In genomic region chr10:70234668-70235447, GRCh38 we compare ENCODE assay signal across 10 cellular contexts. TPM values are rescaled to one million over a fixed set of nuclear protein-coding genes. Genes with fewer than 3 reads are reported as not detected.
DNase-seq lines count a peak whose midpoint lies in the region; ATAC-seq and TF ChIP-seq lines count a peak whose summit lies in the region.
"Had no signal": no experiment of that assay in that cellular context is flagged by ENCODE, and none has a peak within 500 bp of the region (broad histone marks: within the 10 kb centered on the region; RNA-seq: fewer than 3 reads in every experiment).

No MANE protein-coding gene starts in this region.

- peak overlapping the region; percentile 73 for H2BK120ac ChIP-seq in mesenchymal stem cell (ENCODE audit: low read depth, low read length)

- peak overlapping the region; percentile 58 for H3K9ac ChIP-seq in adipocyte (ENCODE audit: low read length)
- H3K9ac ChIP-seq in mesenchymal stem cell (ENCODE audit: low read length): peak overlapping the region; percentile 94

- H3K27me3 ChIP-seq in ACC112 (ENCODE audit: insufficient read depth, low read length): no peaks in the 10 kb centered on the region
- H3K27me3 ChIP-seq in adipocyte (replicated peaks; ENCODE audit: control insufficient read depth, insufficient read depth, low read length): no peaks in the 10 kb centered on the region
- peaks cover 0 to 5% of the 10 kb centered on the region in 2 experiments for H3K27me3 ChIP-seq in mesenchymal stem cell (ENCODE audit: control insufficient read depth in 1 of 2, insufficient read depth in 1 of 2, low read length in 2 of 2)
- no peaks in the 10 kb centered on the region for H3K27me3 ChIP-seq in foreskin keratinocyte

- H3K4me3 ChIP-seq in ACC112 (ENCODE audit: low read depth, low read length): peak overlapping the region; percentile 100
- peak overlapping the region; percentile 63 for H3K4me3 ChIP-seq in adipocyte (ENCODE audit: low read length)
- H3K4me3 ChIP-seq in mesenchymal stem cell (ENCODE audit: insufficient read depth in 1 of 2, low read depth in 1 of 2, low read length in 2 of 2): peak overlapping the region in 1 of 2 experiments; percentile 66
- H3K4me3 ChIP-seq: lung had no signal

- no peak overlapping the region for H3K4me2 ChIP-seq in mesenchymal stem cell (ENCODE audit: low read length, poor library complexity, severe bottlenecking)

- no peak for TF ChIP-seq POLR2A in GM18505 (IDR thresholded peaks at IDR 0.05; ENCODE audit: borderline replicate concordance, extremely low read depth, insufficient read depth, insufficient read length)

- H3K23ac ChIP-seq in mesenchymal stem cell (ENCODE audit: low read length in 2 of 2): no peak overlapping the region

- no peak overlapping the region for H4K91ac ChIP-seq in mesenchymal stem cell (ENCODE audit: low read length)

- ATAC-seq in foreskin keratinocyte: no peak
- ATAC-seq in GM18505 (IDR thresholded peaks at IDR 0.05; ENCODE audit: unreplicated experiment): no peak

- H3K14ac ChIP-seq in mesenchymal stem cell (ENCODE audit: low read length in 2 of 2): no peak overlapping the region

- TF ChIP-seq CTCF in foreskin keratinocyte (conservative IDR thresholded peaks at IDR 0.05): no peak

- H3K27ac ChIP-seq in ACC112 (ENCODE audit: low read depth, low read length) (peak overlapping the region; percentile 92), mesenchymal stem cell (ENCODE audit: low read length, poor library complexity, severe bottlenecking) (no peak overlapping the region), foreskin keratinocyte (no peak overlapping the region)

- peak overlapping the region in 1 of 2 experiments; percentile 26 for H3K4ac ChIP-seq in mesenchymal stem cell (ENCODE audit: low read depth in 1 of 2, low read length in 2 of 2)

- peaks cover 4% of the 10 kb centered on the region for H3K79me1 ChIP-seq in mesenchymal stem cell (replicated peaks; ENCODE audit: low read length, poor library complexity, severe bottlenecking)

- H2BK15ac ChIP-seq in mesenchymal stem cell (ENCODE audit: low read depth, poor library complexity, severe bottlenecking): no peak overlapping the region

- no peak overlapping the region for H2BK12ac ChIP-seq in mesenchymal stem cell (ENCODE audit: low read length in 2 of 2)

- peak; percentile 76 for DNase-seq in GM04504 (ENCODE audit: low read depth)
- DNase-seq in adipocyte (ENCODE audit: low read depth): peak; percentile 95
- peak; percentile 69 for DNase-seq in mesenchymal stem cell
- DNase-seq in foreskin keratinocyte: no peak
- DNase-seq in HUDEP-2 (lab: John Stamatoyannopoulos, UW; ENCODE audit: unreplicated experiment in 76 of 76): no peak
- no peak for DNase-seq in islet precursor cell
- DNase-seq: SHP77 had no signal

- H3K9me3 ChIP-seq in adipocyte (ENCODE audit: control insufficient read depth, low read length) (no peaks in the 10 kb centered on the region), mesenchymal stem cell (ENCODE audit: control insufficient read depth, low read length) (no peaks in the 10 kb centered on the region)

- H2AFZ ChIP-seq in ACC112 (ENCODE audit: low read length, unreplicated experiment): peak overlapping the region; percentile 78
- H2AFZ ChIP-seq in mesenchymal stem cell (ENCODE audit: low read depth, low read length): peak overlapping the region; percentile 23

- no peak overlapping the region for H3K18ac ChIP-seq in mesenchymal stem cell (ENCODE audit: low read depth in 1 of 2, low read length in 2 of 2)

- WGBS in mesenchymal stem cell: 92% methylated on average over 18 of the region's 18 CpGs

- H3K79me2 ChIP-seq in ACC112 (ENCODE audit: control insufficient read depth, insufficient read depth, low read length, unreplicated experiment): peaks cover 26% of the 10 kb centered on the region

- H2AK5ac ChIP-seq in mesenchymal stem cell (ENCODE audit: low read length, severe bottlenecking): no peak overlapping the region

- H2BK5ac ChIP-seq in mesenchymal stem cell (ENCODE audit: low read depth, low read length, poor library complexity, severe bottlenecking): no peak overlapping the region

- no peak overlapping the region for H4K8ac ChIP-seq in mesenchymal stem cell (ENCODE audit: low read length)

- H3K4me1 ChIP-seq in ACC112 (ENCODE audit: control insufficient read depth, insufficient read depth, low read length, unreplicated experiment) (peaks cover 21% of the 10 kb centered on the region), adipocyte (ENCODE audit: control insufficient read depth, insufficient read depth, low read length) (peaks cover 31% of the 10 kb centered on the region), mesenchymal stem cell (ENCODE audit: control insufficient read depth, insufficient read depth, low read depth, low read length) (no peaks in the 10 kb centered on the region), foreskin keratinocyte (peaks cover 5% of the 10 kb centered on the region)

- H3K36me3 ChIP-seq in ACC112 (ENCODE audit: insufficient read depth, low read length) (no peaks in the 10 kb centered on the region), adipocyte (ENCODE audit: control insufficient read depth, insufficient read depth, low read length, severe bottlenecking) (peaks cover 4% of the 10 kb centered on the region), mesenchymal stem cell (ENCODE audit: control insufficient read depth in 1 of 2, insufficient read depth in 2 of 2, low read depth in 1 of 2, low read length in 2 of 2) (peaks cover 2 to 6% of the 10 kb centered on the region in 2 experiments)

RNA-seq across cellular contexts. Expression of gene PPA1, which starts 1.6 kb away (rescaled TPM):
- polyA plus RNA-seq in mesenchymal stem cell (2013, experiment 1 of 2): 144 TPM
- 153 TPM for polyA plus RNA-seq in mesenchymal stem cell (2013, experiment 2 of 2)
- 190 and 217 TPM in 2 replicates for total RNA-seq in foreskin keratinocyte
- polyA plus RNA-seq in foreskin keratinocyte: 168 and 206 TPM in 2 replicates

RNA-seq across cellular contexts. Expression of gene NPFFR1, which starts 48.9 kb away (rescaled TPM):
- under 0.01 TPM for polyA plus RNA-seq in mesenchymal stem cell (2013, experiment 1 of 2)
- under 0.01 TPM for polyA plus RNA-seq in mesenchymal stem cell (2013, experiment 2 of 2)
- not detected in 2 replicates for total RNA-seq in foreskin keratinocyte
- polyA plus RNA-seq in foreskin keratinocyte: not detected in 2 replicates

Comparison
In these comparisons a context has a peak if more than half of its experiments do, and no peak if none do; other contexts are left out.
1. DNase-seq: peak in GM04504 (single experiment), adipocyte (single experiment) and mesenchymal stem cell (single experiment); none in foreskin keratinocyte (0 of 2), HUDEP-2 (0 of 76) and islet precursor cell (single experiment).